ENCODE assay signal across 27 cellular contexts in the genomic region with DNA sequence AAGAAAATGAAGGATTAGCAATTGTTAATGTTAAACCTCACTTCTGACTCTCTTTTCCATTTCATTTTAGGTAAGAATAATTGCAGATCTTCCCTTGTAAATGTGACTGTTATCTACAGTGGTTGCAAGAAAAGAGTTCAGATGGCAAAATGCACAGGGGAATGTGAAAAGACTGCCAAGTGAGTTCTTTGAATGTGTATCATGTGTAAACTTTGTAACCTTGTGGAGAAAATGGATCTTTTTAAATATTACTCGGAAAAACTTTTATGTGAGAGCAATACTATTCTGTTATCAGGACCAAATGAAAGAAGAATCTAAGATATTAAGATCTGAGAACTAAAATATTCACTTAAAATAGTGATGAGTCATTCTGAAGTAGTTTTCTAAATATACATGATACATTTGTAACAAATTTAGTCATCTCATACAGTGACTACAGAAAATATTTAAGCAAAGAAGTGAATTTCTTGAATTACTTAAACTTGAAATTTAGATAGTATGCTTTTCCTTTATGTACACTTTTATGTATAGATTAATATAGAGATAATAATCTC.
A peak's percentile ranks its signal among the peaks of the same experiment; 100 is the strongest.
DNase-seq lines count a peak whose midpoint lies in the region; ATAC-seq, FAIRE-seq and TF ChIP-seq lines count a peak whose summit lies in the region.
"Had no signal": no experiment of that assay in that cellular context is flagged by ENCODE, and none has a peak within 500 bp of the region (broad histone marks: within the 10 kb centered on the region; RNA-seq: fewer than 3 reads in every experiment).

No MANE protein-coding gene starts in this region.

- no peak for FAIRE-seq in astrocyte (lab: Jason Lieb, UNC)

- ATAC-seq in stimulated activated naive CD8-positive, alpha-beta T cell treated with anti-CD3 and anti-CD28 coated beads, Interleukin-15, amount 100 ng/mL, for 72 hours = no peak
- ATAC-seq: activated CD8-positive, alpha-beta T cell treated with anti-CD3 and anti-CD28 coated beads, Interleukin-2, amount 10 ng/mL, durations not matched to agents 7 days and 5 days; activated naive CD8-positive, alpha-beta T cell treated with anti-CD3 and anti-CD28 coated beads, Interleukin-2, amount 50 U/mL, for 24 hours; body of pancreas; effector memory CD8-positive, alpha-beta T cell; esophagus mucosa; T-helper 17 cell; upper lobe of right lung had no signal

- H4K20me1 ChIP-seq in GM23248 (ENCODE audit: insufficient read depth) = no peaks in the 10 kb centered on the region
- no peaks in the 10 kb centered on the region for H4K20me1 ChIP-seq in astrocyte (ENCODE audit: insufficient read depth, low read length)
- H4K20me1 ChIP-seq: BLaER1 had no signal

- 26 to 45% methylated on average over 1 of the region's 1 CpG for WGBS in GM23248 (ENCODE audit: low coverage in 1 of 2, low lambda C conversion rate in 2 of 2, missing lambda C conversion rate in 2 of 2), 2 experiments

- H3K9me3 ChIP-seq in GM23248 (ENCODE audit: low read depth) (no peaks in the 10 kb centered on the region), astrocyte (ENCODE audit: insufficient read depth, low read depth, low read length) (no peaks in the 10 kb centered on the region)
- H3K9me3 ChIP-seq: BLaER1, body of pancreas, colonic mucosa, upper lobe of right lung had no signal

- intact Hi-C loops in head of caudate nucleus (cut with DNase I) = no loop called here

- in situ Hi-C loops in GM23248 (cut with MboI) = loop anchor here (25.0 kb wide), 1 partner anchor 382 kb away; no protein-coding TSS in a partner anchor

- peaks cover 2% of the 10 kb centered on the region for H3K9me3 Mint-ChIP-seq in astrocyte (ENCODE audit: unreplicated experiment)
- peaks cover under 1 to 11% of the 10 kb centered on the region in 2 donors for H3K9me3 Mint-ChIP-seq in stimulated activated naive CD8-positive, alpha-beta T cell treated with anti-CD3 and anti-CD28 coated beads, Interleukin-15, amount 100 ng/mL, for 72 hours

- H3K4me1 ChIP-seq in GM23248 (ENCODE audit: insufficient read depth) (0 out of 2 replicates have a peak, but pooled peaks cover 10% of the 10 kb centered on the region), astrocyte (ENCODE audit: insufficient read depth, low read length) (no peaks in the 10 kb centered on the region)
- H3K4me1 ChIP-seq: BLaER1, body of pancreas, colonic mucosa, upper lobe of right lung had no signal

- H3K4me3 Mint-ChIP-seq in astrocyte (ENCODE audit: unreplicated experiment) = no peak overlapping the region
- H3K4me3 Mint-ChIP-seq in stimulated activated naive CD8-positive, alpha-beta T cell treated with anti-CD3 and anti-CD28 coated beads, Interleukin-15, amount 100 ng/mL, for 72 hours = no peak overlapping the region
- H3K4me3 Mint-ChIP-seq: activated CD8-positive, alpha-beta T cell treated with anti-CD3 and anti-CD28 coated beads, Interleukin-2, amount 10 ng/mL, durations not matched to agents 7 days and 5 days; activated naive CD8-positive, alpha-beta T cell treated with anti-CD3 and anti-CD28 coated beads, Interleukin-2, amount 50 U/mL, for 24 hours; effector memory CD8-positive, alpha-beta T cell; HFFc6; T-helper 17 cell had no signal

- peaks cover 4% of the 10 kb centered on the region for H3K4me1 Mint-ChIP-seq in astrocyte (ENCODE audit: low read depth, unreplicated experiment)
- H3K4me1 Mint-ChIP-seq in stimulated activated naive CD8-positive, alpha-beta T cell treated with anti-CD3 and anti-CD28 coated beads, Interleukin-15, amount 100 ng/mL, for 72 hours = no peaks in the 10 kb centered on the region
- H3K4me1 Mint-ChIP-seq: activated naive CD8-positive, alpha-beta T cell treated with anti-CD3 and anti-CD28 coated beads, Interleukin-2, amount 50 U/mL, for 24 hours; T-helper 17 cell had no signal

- H3K27me3 Mint-ChIP-seq in astrocyte (ENCODE audit: low read depth, unreplicated experiment) = peaks cover under 1% of the 10 kb centered on the region
- no peaks in the 10 kb centered on the region for H3K27me3 Mint-ChIP-seq in stimulated activated naive CD8-positive, alpha-beta T cell treated with anti-CD3 and anti-CD28 coated beads, Interleukin-15, amount 100 ng/mL, for 72 hours
- H3K27me3 Mint-ChIP-seq: activated naive CD8-positive, alpha-beta T cell treated with anti-CD3 and anti-CD28 coated beads, Interleukin-2, amount 50 U/mL, for 24 hours; effector memory CD8-positive, alpha-beta T cell; progenitor cell of endocrine pancreas; T-helper 17 cell had no signal

- H3K79me2 ChIP-seq in GM23248 (ENCODE audit: insufficient read depth) = no peaks in the 10 kb centered on the region
- H3K79me2 ChIP-seq in astrocyte (ENCODE audit: insufficient read depth, low read length) = no peaks in the 10 kb centered on the region

- H3K4me2 ChIP-seq in GM23248 (ENCODE audit: unreplicated experiment) = peak overlapping the region; percentile 1
- H3K4me2 ChIP-seq in astrocyte (ENCODE audit: low read length) = no peak overlapping the region
- H3K4me2 ChIP-seq: BLaER1 had no signal

- H3K27ac ChIP-seq in GM23248 (no peak overlapping the region), astrocyte (ENCODE audit: low read depth, low read length) (no peak overlapping the region)
- H3K27ac ChIP-seq: BLaER1, body of pancreas, colonic mucosa, upper lobe of right lung had no signal

- no peak overlapping the region for H3K27ac Mint-ChIP-seq in astrocyte (ENCODE audit: unreplicated experiment)
- no peak overlapping the region for H3K27ac Mint-ChIP-seq in stimulated activated naive CD8-positive, alpha-beta T cell treated with anti-CD3 and anti-CD28 coated beads, Interleukin-15, amount 100 ng/mL, for 72 hours
- H3K27ac Mint-ChIP-seq: activated CD8-positive, alpha-beta T cell treated with anti-CD3 and anti-CD28 coated beads, Interleukin-2, amount 10 ng/mL, durations not matched to agents 7 days and 5 days; activated naive CD8-positive, alpha-beta T cell treated with anti-CD3 and anti-CD28 coated beads, Interleukin-2, amount 50 U/mL, for 24 hours; effector memory CD8-positive, alpha-beta T cell; HFFc6; progenitor cell of endocrine pancreas; T-helper 17 cell had no signal

- TF ChIP-seq CTCF in astrocyte (IDR thresholded peaks at IDR 0.05; ENCODE audit: insufficient read depth, low read depth, low read length) (no peak), fibroblast of pulmonary artery (IDR thresholded peaks at IDR 0.05; ENCODE audit: low read length, missing control alignments) (no peak)

- peaks cover 4% of the 10 kb centered on the region; the same call in 1 of the 2 replicates for H3K9me2 ChIP-seq in GM23248 (ENCODE audit: insufficient read depth)

- H2AFZ ChIP-seq in GM23248 (no peak overlapping the region), astrocyte (ENCODE audit: low read depth, low read length) (no peak overlapping the region)

- H3K9ac ChIP-seq in GM23248 (no peak overlapping the region), astrocyte (ENCODE audit: low read length) (no peak overlapping the region)
- H3K9ac ChIP-seq: BLaER1 had no signal

- no peaks in the 10 kb centered on the region for H3K36me3 Mint-ChIP-seq in astrocyte (ENCODE audit: low read depth, unreplicated experiment)

- no peaks in the 10 kb centered on the region for H3K27me3 ChIP-seq in GM23248 (replicated peaks; ENCODE audit: insufficient read depth)
- no peaks in the 10 kb centered on the region for H3K27me3 ChIP-seq in astrocyte (ENCODE audit: insufficient read depth, low read length)
- H3K27me3 ChIP-seq: BLaER1, body of pancreas, colonic mucosa, upper lobe of right lung had no signal

- peak; percentile 3 for DNase-seq in A172 (ENCODE audit: low spot score)
- peak; percentile 45 for DNase-seq in GM23248
- peak; percentile 26 for DNase-seq in astrocyte (ENCODE audit: low read depth)
- peak; percentile 1 for DNase-seq in fibroblast of pulmonary artery (ENCODE audit: low read depth)
- no peak for DNase-seq in NCI-H1048 (lab: John Stamatoyannopoulos, UW)
- DNase-seq in head of caudate nucleus = no peak
- no peak for DNase-seq in cerebellar cortex (ENCODE audit: low spot score)
- DNase-seq in stimulated activated naive CD8-positive, alpha-beta T cell treated with anti-CD3 and anti-CD28 coated beads, Interleukin-15, amount 100 ng/mL, for 72 hours = no peak
- DNase-seq: activated CD8-positive, alpha-beta T cell treated with anti-CD3 and anti-CD28 coated beads, Interleukin-2, amount 10 ng/mL, durations not matched to agents 7 days and 5 days; activated gamma-delta T cell; activated naive CD8-positive, alpha-beta T cell treated with anti-CD3 and anti-CD28 coated beads, Interleukin-2, amount 50 U/mL, for 24 hours; activated T-cell treated with anti-CD3 and anti-CD28 coated beads for 4 hours; body of pancreas; colonic mucosa; DMS53; effector memory CD8-positive, alpha-beta T cell; HFFc6; Karpas-422; mammary epithelial cell; MV-4-11; NCI-H524 treated with DMSO at 0.1 percent for 48 hours; stimulated activated CD8-positive, alpha-beta memory T cell treated with anti-CD3 and anti-CD28 coated beads, Interleukin-4, amount 100 ng/mL, for 48 hours; T-helper 17 cell; upper lobe of right lung had no signal

- no peaks in the 10 kb centered on the region for H3K36me3 ChIP-seq in GM23248 (ENCODE audit: low read depth)
- no peaks in the 10 kb centered on the region for H3K36me3 ChIP-seq in astrocyte (ENCODE audit: insufficient read depth, low read length)
- H3K36me3 ChIP-seq: BLaER1, colonic mucosa, upper lobe of right lung had no signal

- no peaks in the 10 kb centered on the region for H3F3A ChIP-seq in GM23248 (ENCODE audit: insufficient read depth)

- H3K4me3 ChIP-seq in GM23248 (no peak overlapping the region), astrocyte (ENCODE audit: insufficient read depth, low read depth, low read length) (no peak overlapping the region), fibroblast of pulmonary artery (replicated peaks; ENCODE audit: low read depth, low read length) (no peak overlapping the region)
- H3K4me3 ChIP-seq: BLaER1, body of pancreas, colonic mucosa, upper lobe of right lung had no signal

Comparison
In these comparisons a context has a peak if more than half of its experiments do, and no peak if none do; other contexts are left out.
1. DNase-seq: peak in A172 (single experiment), GM23248 (single experiment), astrocyte (single experiment) and fibroblast of pulmonary artery (single experiment); none in NCI-H1048 (single experiment), head of caudate nucleus (0 of 42), cerebellar cortex (single experiment) and stimulated activated naive CD8-positive, alpha-beta T cell treated with anti-CD3 and anti-CD28 coated beads, Interleukin-15, amount 100 ng/mL, for 72 hours (0 of 2).